Comparison of ENCODE assay signal across 8 cellular contexts in genomic region chr2:96264656-96265348, GRCh38. TPM values are rescaled to one million over a fixed set of nuclear protein-coding genes. Genes with fewer than 3 reads are reported as not detected.
A peak's percentile ranks its signal among the peaks of the same experiment; 100 is the strongest.
DNase-seq lines count a peak whose midpoint lies in the region; ATAC-seq and TF ChIP-seq lines count a peak whose summit lies in the region.

No MANE protein-coding gene starts in this region.

- no peaks in the 10 kb centered on the region for H3K9me3 ChIP-seq in cardiac muscle cell (ENCODE audit: low read depth)
- H3K9me3 ChIP-seq in ectodermal cell (ENCODE audit: control insufficient read depth, low read length), result no peaks in the 10 kb centered on the region
- no peaks in the 10 kb centered on the region for H3K9me3 ChIP-seq in upper lobe of right lung

- H3K4me1 ChIP-seq in cardiac muscle cell (ENCODE audit: low read depth), result peaks cover 36% of the 10 kb centered on the region
- peaks cover 7% of the 10 kb centered on the region for H3K4me1 ChIP-seq in ectodermal cell (ENCODE audit: control insufficient read depth, insufficient read depth, low read length)
- H3K4me1 ChIP-seq in upper lobe of right lung, result peaks cover 44% of the 10 kb centered on the region

- H3K27ac Mint-ChIP-seq in IgD-negative memory B cell (peak overlapping the region; percentile 93 to 96 (median 95)), mesothelial cell of epicardium (peak overlapping the region; percentile 68)

- no peaks in the 10 kb centered on the region for H3K27me3 Mint-ChIP-seq in IgD-negative memory B cell
- no peaks in the 10 kb centered on the region for H3K27me3 Mint-ChIP-seq in mesothelial cell of epicardium (ENCODE audit: low read depth)

- H3K36me3 Mint-ChIP-seq in IgD-negative memory B cell, result peaks cover 2% of the 10 kb centered on the region
- peaks cover 10% of the 10 kb centered on the region for H3K36me3 Mint-ChIP-seq in mesothelial cell of epicardium

- intact Hi-C loops in Right ventricle myocardium inferior (cut with DNase I), result loop anchor here (5.0 kb wide), 2 partner anchors 37 to 118 kb away; partner anchors contain the start of gene DUSP2
- intact Hi-C loops in upper lobe of right lung (cut with DNase I), result no loop called here

- peaks cover 28 to 35% (median 34%) of the 10 kb centered on the region in 3 donors for H3K4me1 Mint-ChIP-seq in IgD-negative memory B cell
- H3K4me1 Mint-ChIP-seq in mesothelial cell of epicardium, result peaks cover 29% of the 10 kb centered on the region

- peaks cover 19% of the 10 kb centered on the region for H3K36me3 ChIP-seq in cardiac muscle cell
- peaks cover 14% of the 10 kb centered on the region for H3K36me3 ChIP-seq in ectodermal cell (ENCODE audit: control insufficient read depth, insufficient read depth, low read length)
- peaks cover 57% of the 10 kb centered on the region for H3K36me3 ChIP-seq in upper lobe of right lung

- H3K9me3 Mint-ChIP-seq in IgD-negative memory B cell, result no peaks in the 10 kb centered on the region
- no peaks in the 10 kb centered on the region for H3K9me3 Mint-ChIP-seq in mesothelial cell of epicardium

- peak overlapping the region; percentile 92 for H3K27ac ChIP-seq in cardiac muscle cell
- H3K27ac ChIP-seq in ectodermal cell (ENCODE audit: insufficient read depth, low read depth, low read length, poor library complexity, severe bottlenecking), result no peak overlapping the region
- peak overlapping the region; percentile 93 for H3K27ac ChIP-seq in upper lobe of right lung

- DNase-seq in cardiac muscle cell (ENCODE audit: low read depth in 1 of 2, low spot score in 1 of 2) (peak; percentile 33 to 71), Right ventricle myocardium inferior (ENCODE audit: missing footprints) (no peak), T-helper 9 cell (peak; percentile 5), mesothelial cell of epicardium (ENCODE audit: low spot score in 2 of 2, unreplicated experiment in 2 of 2) (peak in 1 of 2 experiments; percentile 43), upper lobe of right lung (no peak)

- H3K4me3 ChIP-seq in cardiac muscle cell, result peak overlapping the region; percentile 82
- H3K4me3 ChIP-seq in ectodermal cell (ENCODE audit: insufficient read depth, low read depth, low read length), result peak overlapping the region; percentile 97
- H3K4me3 ChIP-seq in upper lobe of right lung, result peak overlapping the region; percentile 93

- TF ChIP-seq CTCF in cardiac muscle cell (IDR thresholded peaks at IDR 0.05; ENCODE audit: low read depth, low read length) (peak; percentile 50), mesothelial cell of epicardium (IDR thresholded peaks at IDR 0.05; ENCODE audit: unreplicated experiment) (no peak), upper lobe of right lung (IDR thresholded peaks at IDR 0.05) (peak; percentile 23)

- H3K27me3 ChIP-seq in cardiac muscle cell, result no peaks in the 10 kb centered on the region
- H3K27me3 ChIP-seq in ectodermal cell (ENCODE audit: control insufficient read depth, insufficient read depth, low read length, poor library complexity, severe bottlenecking), result no peaks in the 10 kb centered on the region
- H3K27me3 ChIP-seq in upper lobe of right lung, result no peaks in the 10 kb centered on the region

- H3K4me3 Mint-ChIP-seq in IgD-negative memory B cell (peak overlapping the region; percentile 89 to 97 (median 95)), mesothelial cell of epicardium (peak overlapping the region; percentile 77)

- 25 to 27% methylated on average over 33 of the region's 33 CpGs for WGBS in ectodermal cell, 2 experiments

- ATAC-seq in Right ventricle myocardium inferior, result no peak
- ATAC-seq in upper lobe of right lung, result peak; percentile 2
- no peak for ATAC-seq in HG02938 (IDR thresholded peaks at IDR 0.05; ENCODE audit: unreplicated experiment)

RNA-seq across cellular contexts. Expression of gene TMEM127, which starts 1.0 kb away (rescaled TPM):
- total RNA-seq in cardiac muscle cell (55.8 and 59.1 TPM in 2 replicates), Right ventricle myocardium inferior (68.2 TPM), mesothelial cell of epicardium (30.1 to 36.2 TPM (median 32.5 TPM) in 3 replicates), upper lobe of right lung (67.3 TPM)
- polyA plus RNA-seq in cardiac muscle cell (71.0 and 84.2 TPM in 2 replicates), IgD-negative memory B cell (41.7 TPM)
- polyA plus RNA-seq in ectodermal cell (2013, experiment 1 of 4), result 35.5 TPM
- 36.0 TPM for polyA plus RNA-seq in ectodermal cell (2013, experiment 2 of 4)
- 20.0 TPM for polyA plus RNA-seq in ectodermal cell (2013, experiment 3 of 4)
- 22.0 TPM for polyA plus RNA-seq in ectodermal cell (2013, experiment 4 of 4)

RNA-seq across cellular contexts. Expression of gene CIAO1, which starts 1.2 kb away (rescaled TPM):
- 97.3 and 117 TPM in 2 replicates for total RNA-seq in cardiac muscle cell
- polyA plus RNA-seq in cardiac muscle cell, result 88.6 and 92.4 TPM in 2 replicates
- 59.9 TPM for total RNA-seq in Right ventricle myocardium inferior
- 83.5 TPM for polyA plus RNA-seq in IgD-negative memory B cell
- 74.0 TPM for polyA plus RNA-seq in ectodermal cell (2013, experiment 1 of 4)
- polyA plus RNA-seq in ectodermal cell (2013, experiment 2 of 4), result 69.8 TPM
- polyA plus RNA-seq in ectodermal cell (2013, experiment 3 of 4), result 61.0 TPM
- 65.4 TPM for polyA plus RNA-seq in ectodermal cell (2013, experiment 4 of 4)
- 73.8 to 74.6 TPM (median 74.2 TPM) in 3 replicates for total RNA-seq in mesothelial cell of epicardium
- 61.7 TPM for total RNA-seq in upper lobe of right lung

RNA-seq across cellular contexts. Expression of gene SNRNP200, which starts 40.5 kb away (rescaled TPM):
- 58.6 and 85.3 TPM in 2 replicates for total RNA-seq in cardiac muscle cell
- 96.4 and 97.1 TPM in 2 replicates for polyA plus RNA-seq in cardiac muscle cell
- 50.9 TPM for total RNA-seq in Right ventricle myocardium inferior
- 79.3 TPM for polyA plus RNA-seq in IgD-negative memory B cell
- 236 TPM for polyA plus RNA-seq in ectodermal cell (2013, experiment 1 of 4)
- 257 TPM for polyA plus RNA-seq in ectodermal cell (2013, experiment 2 of 4)
- 191 TPM for polyA plus RNA-seq in ectodermal cell (2013, experiment 3 of 4)
- 200 TPM for polyA plus RNA-seq in ectodermal cell (2013, experiment 4 of 4)
- 195 to 200 TPM (median 199 TPM) in 3 replicates for total RNA-seq in mesothelial cell of epicardium
- total RNA-seq in upper lobe of right lung, result 91.2 TPM

RNA-seq across cellular contexts. Expression of gene STARD7, which starts 56.2 kb away (rescaled TPM):
- 152 and 161 TPM in 2 replicates for total RNA-seq in cardiac muscle cell
- 214 and 246 TPM in 2 replicates for polyA plus RNA-seq in cardiac muscle cell
- total RNA-seq in Right ventricle myocardium inferior, result 194 TPM
- polyA plus RNA-seq in IgD-negative memory B cell, result 193 TPM
- polyA plus RNA-seq in ectodermal cell (2013, experiment 1 of 4), result 156 TPM
- 155 TPM for polyA plus RNA-seq in ectodermal cell (2013, experiment 2 of 4)
- polyA plus RNA-seq in ectodermal cell (2013, experiment 3 of 4), result 115 TPM
- polyA plus RNA-seq in ectodermal cell (2013, experiment 4 of 4), result 118 TPM
- 107 to 109 TPM (median 108 TPM) in 3 replicates for total RNA-seq in mesothelial cell of epicardium
- 156 TPM for total RNA-seq in upper lobe of right lung

Comparison
In these comparisons a context has a peak if more than half of its experiments do, and no peak if none do; other contexts are left out.
1. DNase-seq: peak in cardiac muscle cell (2 of 2) and T-helper 9 cell (single experiment); none in Right ventricle myocardium inferior (single experiment) and upper lobe of right lung (single experiment).
2. Peak in every context shown above with its lines, with median percentiles within 50 percentile points of each other: H3K4me3 ChIP-seq.